3 cellular contexts compared by ENCODE assay signal in genomic region chr2:12400543-12400942, GRCh38.
TF ChIP-seq lines count a peak whose summit lies in the region.

No MANE protein-coding gene starts in this region.

TF ChIP-seq in SK-N-SH, 30 proteins besides CTCF, POLR2A, EP300 and RAD21 (continued from another document):
- TF ChIP-seq FOSL2 (IDR thresholded peaks at IDR 0.05; ENCODE audit: borderline replicate concordance, low read depth) (no peak), RCOR1 (IDR thresholded peaks at IDR 0.05; ENCODE audit: low read length) (peak; percentile 5; the same call in 1 of the 2 replicates)

TF ChIP-seq in SK-N-SH treated with all-trans-retinoic acid at 6 μM for 48 hours, 23 proteins besides CTCF, POLR2A, EP300 and RAD21 (continued from another document):
- TF ChIP-seq PATZ1 (CRISPR knock-in tag; IDR thresholded peaks at IDR 0.05; ENCODE audit: borderline replicate concordance) (no peak), GLIS3 (CRISPR knock-in tag; IDR thresholded peaks at IDR 0.05) (no peak), TSHZ2 (CRISPR knock-in tag; IDR thresholded peaks at IDR 0.05) (no peak), CREB5 (CRISPR knock-in tag; IDR thresholded peaks at IDR 0.05; ENCODE audit: low read depth) (no peak), ZFP3 (CRISPR knock-in tag; IDR thresholded peaks at IDR 0.05) (no peak), CSDC2 (CRISPR knock-in tag; IDR thresholded peaks at IDR 0.05) (no peak), ZNF70 (CRISPR knock-in tag; IDR thresholded peaks at IDR 0.05) (no peak), CSRNP3 (CRISPR knock-in tag; IDR thresholded peaks at IDR 0.05) (no peak)

TF ChIP-seq in GM12878, 131 proteins besides CTCF, POLR2A, EP300 and RAD21 (continued from another document):
- peak; percentile 35 for TF ChIP-seq BCL3 (IDR thresholded peaks at IDR 0.05; ENCODE audit: borderline replicate concordance, insufficient read depth, low read depth, low read length, poor library complexity, severe bottlenecking)
- TF ChIP-seq YY1 (IDR thresholded peaks at IDR 0.05; ENCODE audit: low read depth, low read length), result no peak
